ENCODE assay signal across 1 cellular context in the genomic region with DNA sequence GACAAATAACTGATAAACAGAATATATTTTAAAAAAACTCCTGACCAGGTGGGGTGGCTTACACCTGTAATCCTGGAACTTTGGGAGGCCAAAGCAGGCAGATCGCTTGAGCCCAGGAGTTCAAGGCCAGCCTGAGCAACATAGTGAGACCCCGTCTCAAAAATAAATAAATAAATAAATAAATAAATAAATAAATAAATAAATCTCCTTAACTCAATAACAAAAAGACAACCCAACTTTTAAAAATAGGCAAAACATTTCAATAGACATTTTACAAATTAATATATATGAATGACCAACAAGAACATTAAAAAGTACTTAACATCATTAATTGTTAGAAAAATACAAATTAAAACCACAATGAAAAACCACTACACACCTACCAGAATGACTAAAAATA.
TF ChIP-seq lines count a peak whose summit lies in the region.

No MANE protein-coding gene starts in this region.

TF ChIP-seq in HEK293, 187 proteins besides CTCF, POLR2A, EP300 and RAD21 (continued from another document and continues in another):
- TF ChIP-seq PRDM4 (tag by site-specific recombination; IDR thresholded peaks at IDR 0.05) = no peak
- no peak for TF ChIP-seq ZNF133 (tag by site-specific recombination; IDR thresholded peaks at IDR 0.05)
- no peak; the same call in 1 of the 2 replicates for TF ChIP-seq GLI2 (tag by site-specific recombination; IDR thresholded peaks at IDR 0.05; ENCODE audit: borderline replicate concordance, low read depth)
- no peak for TF ChIP-seq SCRT1 (tag by site-specific recombination; IDR thresholded peaks at IDR 0.05; ENCODE audit: borderline replicate concordance)
- TF ChIP-seq ZNF600 (tag by site-specific recombination; IDR thresholded peaks at IDR 0.05) = no peak
- TF ChIP-seq MZF1 (tag by site-specific recombination; IDR thresholded peaks at IDR 0.05; ENCODE audit: borderline replicate concordance) = no peak; the same call in 1 of the 2 replicates
- TF ChIP-seq ZNF792 (tag by site-specific recombination; IDR thresholded peaks at IDR 0.05) = no peak
- TF ChIP-seq ZNF776 (tag by site-specific recombination; IDR thresholded peaks at IDR 0.05; ENCODE audit: borderline replicate concordance) = no peak
- TF ChIP-seq HIC1 (tag by site-specific recombination; IDR thresholded peaks at IDR 0.05) = no peak
- no peak for TF ChIP-seq GFI1B (tag by site-specific recombination; IDR thresholded peaks at IDR 0.05)
- TF ChIP-seq ZNF302 (tag by site-specific recombination; IDR thresholded peaks at IDR 0.05; ENCODE audit: low read depth) = no peak
- no peak for TF ChIP-seq ZNF830 (tag by site-specific recombination; IDR thresholded peaks at IDR 0.05; ENCODE audit: low read depth)
- TF ChIP-seq ZNF174 (tag by site-specific recombination; IDR thresholded peaks at IDR 0.05) = no peak
- TF ChIP-seq ZNF155 (tag by site-specific recombination; IDR thresholded peaks at IDR 0.05) = no peak
- TF ChIP-seq ZNF175 (tag by site-specific recombination; IDR thresholded peaks at IDR 0.05) = no peak
- TF ChIP-seq ZNF510 (tag by site-specific recombination; IDR thresholded peaks at IDR 0.05; ENCODE audit: insufficient replicate concordance) = peak; percentile 72
- no peak for TF ChIP-seq ZNF280D (tag by site-specific recombination; IDR thresholded peaks at IDR 0.05)
- no peak for TF ChIP-seq TCF7L2 (IDR thresholded peaks at IDR 0.05; ENCODE audit: borderline replicate concordance, low read depth, low read length)
- TF ChIP-seq ZSCAN4 (tag by site-specific recombination; IDR thresholded peaks at IDR 0.05) = no peak
- peak; percentile 36; the same call in 1 of the 2 replicates for TF ChIP-seq ZNF18 (tag by site-specific recombination; IDR thresholded peaks at IDR 0.05)
- no peak for TF ChIP-seq ZNF416 (tag by site-specific recombination; IDR thresholded peaks at IDR 0.05)
- TF ChIP-seq ZFP3 (tag by site-specific recombination; IDR thresholded peaks at IDR 0.05; ENCODE audit: low read depth) = no peak
- TF ChIP-seq ZNF747 (tag by site-specific recombination; IDR thresholded peaks at IDR 0.05) = no peak
- TF ChIP-seq, protein P1, sequence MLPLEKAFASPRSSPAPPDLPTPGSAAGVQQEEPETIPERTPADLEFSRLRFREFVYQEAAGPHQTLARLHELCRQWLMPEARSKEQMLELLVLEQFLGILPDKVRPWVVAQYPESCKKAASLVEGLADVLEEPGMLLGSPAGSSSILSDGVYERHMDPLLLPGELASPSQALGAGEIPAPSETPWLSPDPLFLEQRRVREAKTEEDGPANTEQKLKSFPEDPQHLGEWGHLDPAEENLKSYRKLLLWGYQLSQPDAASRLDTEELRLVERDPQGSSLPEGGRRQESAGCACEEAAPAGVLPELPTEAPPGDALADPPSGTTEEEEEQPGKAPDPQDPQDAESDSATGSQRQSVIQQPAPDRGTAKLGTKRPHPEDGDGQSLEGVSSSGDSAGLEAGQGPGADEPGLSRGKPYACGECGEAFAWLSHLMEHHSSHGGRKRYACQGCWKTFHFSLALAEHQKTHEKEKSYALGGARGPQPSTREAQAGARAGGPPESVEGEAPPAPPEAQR (tag by site-specific recombination; IDR thresholded peaks at IDR 0.05) = no peak
- TF ChIP-seq ZSCAN30 (tag by site-specific recombination; IDR thresholded peaks at IDR 0.05) = no peak
- TF ChIP-seq ZNF248 (tag by site-specific recombination; IDR thresholded peaks at IDR 0.05) = no peak
- no peak for TF ChIP-seq ZNF157 (tag by site-specific recombination; IDR thresholded peaks at IDR 0.05)
- no peak for TF ChIP-seq INSM2 (tag by site-specific recombination; IDR thresholded peaks at IDR 0.05)
- no peak for TF ChIP-seq ZSCAN16 (tag by site-specific recombination; IDR thresholded peaks at IDR 0.05)
- TF ChIP-seq ZNF169 (tag by site-specific recombination; IDR thresholded peaks at IDR 0.05) = no peak
- no peak for TF ChIP-seq ZNF10 (tag by site-specific recombination; IDR thresholded peaks at IDR 0.05)
- TF ChIP-seq ZNF354C (tag by site-specific recombination; IDR thresholded peaks at IDR 0.05; ENCODE audit: borderline replicate concordance, low read depth) = 0 out of 2 replicates have a peak, but pooled peaks have one; percentile 19
- no peak for TF ChIP-seq ZEB2 (tag by site-specific recombination; IDR thresholded peaks at IDR 0.05)
- no peak for TF ChIP-seq ZNF610 (tag by site-specific recombination; IDR thresholded peaks at IDR 0.05; ENCODE audit: borderline replicate concordance)
- no peak for TF ChIP-seq SCRT2 (tag by site-specific recombination; IDR thresholded peaks at IDR 0.05)
- TF ChIP-seq ZNF561 (tag by site-specific recombination; IDR thresholded peaks at IDR 0.05; ENCODE audit: borderline replicate concordance) = no peak
- peak; percentile 93 for TF ChIP-seq ZNF394 (tag by site-specific recombination; IDR thresholded peaks at IDR 0.05; ENCODE audit: borderline replicate concordance)
- TF ChIP-seq ZNF398 (tag by site-specific recombination; IDR thresholded peaks at IDR 0.05) = no peak
- TF ChIP-seq ZNF843 (tag by site-specific recombination; IDR thresholded peaks at IDR 0.05) = no peak
- no peak for TF ChIP-seq BCL11B (tag by site-specific recombination; IDR thresholded peaks at IDR 0.05; ENCODE audit: low read depth)
- TF ChIP-seq TSHZ1 (tag by site-specific recombination; IDR thresholded peaks at IDR 0.05; ENCODE audit: borderline replicate concordance) = no peak
